27 cellular contexts compared by ENCODE assay signal in genomic region chr2:216897561-216898203, GRCh38. TPM values are rescaled to one million over a fixed set of nuclear protein-coding genes. Genes with fewer than 3 reads are reported as not detected.
"Had no signal": no experiment of that assay in that cellular context is flagged by ENCODE, and none has a peak within 500 bp of the region (broad histone marks: within the 10 kb centered on the region; RNA-seq: fewer than 3 reads in every experiment).

No MANE protein-coding gene starts in this region.

- H3K27ac ChIP-seq: gastrocnemius medialis, thoracic aorta had no signal

- H3K9me3 ChIP-seq: gastrocnemius medialis, thoracic aorta had no signal

- H3K36me3 Mint-ChIP-seq: activated CD4-positive, alpha-beta memory T cell treated with anti-CD3 and anti-CD28 coated beads for 36 hours; stimulated activated naive B cell treated with anti-CD40 and anti-IgM and Interleukin-4, amounts not matched to agents 10 μg/mL and 1 μg/mL and 100 μg/mL, for 72 hours; type B pancreatic cell had no signal

- DNase-seq: activated CD4-positive, alpha-beta memory T cell treated with anti-CD3 and anti-CD28 coated beads for 36 hours; activated CD4-positive, alpha-beta T cell treated with anti-CD3 and anti-CD28 coated beads for 1 hour; activated CD8-positive, alpha-beta memory T cell treated with anti-CD3 and anti-CD28 coated beads, Interleukin-2, amount 10 ng/mL, durations not matched to agents 7 days and 5 days; activated T-cell treated with anti-CD3 and anti-CD28 coated beads for 4 hours; aorta; caudate nucleus; effector CD4-positive, alpha-beta T cell; gastrocnemius medialis; head of caudate nucleus; left colon; mesenchymal stem cell; occipital lobe; posterior cingulate gyrus; small intestine; stimulated activated naive B cell treated with anti-CD40 and anti-IgM and Interleukin-4, amounts not matched to agents 10 μg/mL and 1 μg/mL and 100 μg/mL, for 72 hours; T-helper 1 cell had no signal

- H3K27ac Mint-ChIP-seq: activated CD4-positive, alpha-beta memory T cell treated with anti-CD3 and anti-CD28 coated beads for 36 hours; activated CD8-positive, alpha-beta memory T cell treated with anti-CD3 and anti-CD28 coated beads, Interleukin-2, amount 10 ng/mL, durations not matched to agents 7 days and 5 days; dendritic cell treated with granulocyte-macrophage colony-stimulating factor and Interleukin-4, amounts not matched to agents 40 ng/mL and 50 ng/mL, for 4 days; stimulated activated naive B cell treated with anti-CD40 and anti-IgM and Interleukin-4, amounts not matched to agents 10 μg/mL and 1 μg/mL and 100 μg/mL, for 72 hours; type B pancreatic cell had no signal

- H3K27me3 ChIP-seq: gastrocnemius medialis had no signal

- H3K27me3 Mint-ChIP-seq: brain, type B pancreatic cell had no signal

- ATAC-seq: activated CD8-positive, alpha-beta memory T cell treated with anti-CD3 and anti-CD28 coated beads, Interleukin-2, amount 10 ng/mL, durations not matched to agents 7 days and 5 days; esophagus mucosa; gastrocnemius medialis; left colon; sciatic nerve; stimulated activated naive B cell treated with anti-CD40 and anti-IgM and Interleukin-4, amounts not matched to agents 10 μg/mL and 1 μg/mL and 100 μg/mL, for 72 hours had no signal

- H3K4me3 Mint-ChIP-seq: activated CD4-positive, alpha-beta memory T cell treated with anti-CD3 and anti-CD28 coated beads for 36 hours; activated CD8-positive, alpha-beta memory T cell treated with anti-CD3 and anti-CD28 coated beads, Interleukin-2, amount 10 ng/mL, durations not matched to agents 7 days and 5 days; brain; dendritic cell treated with granulocyte-macrophage colony-stimulating factor and Interleukin-4, amounts not matched to agents 40 ng/mL and 50 ng/mL, for 4 days; neural crest cell; stimulated activated naive B cell treated with anti-CD40 and anti-IgM and Interleukin-4, amounts not matched to agents 10 μg/mL and 1 μg/mL and 100 μg/mL, for 72 hours; type B pancreatic cell had no signal

- H3K4me1 Mint-ChIP-seq: brain; stimulated activated naive B cell treated with anti-CD40 and anti-IgM and Interleukin-4, amounts not matched to agents 10 μg/mL and 1 μg/mL and 100 μg/mL, for 72 hours had no signal

- H3K36me3 ChIP-seq: gastrocnemius medialis, thoracic aorta had no signal

- H3K4me3 ChIP-seq: gastrocnemius medialis, thoracic aorta had no signal

RNA-seq across cellular contexts. Expression of gene TNP1, which starts 37.8 kb away (rescaled TPM):
- total RNA-seq: activated CD4-positive, alpha-beta memory T cell treated with anti-CD3 and anti-CD28 coated beads for 36 hours; activated CD8-positive, alpha-beta memory T cell treated with anti-CD3 and anti-CD28 coated beads, Interleukin-2, amount 10 ng/mL, durations not matched to agents 7 days and 5 days; aorta; esophagus mucosa; gastrocnemius medialis; left colon; lower leg skin; mononuclear cell; myocyte; neural crest cell; occipital lobe; renal cortical epithelial cell; sciatic nerve; thoracic aorta had no signal
